8 cellular contexts compared by ENCODE assay signal in the genomic region with DNA sequence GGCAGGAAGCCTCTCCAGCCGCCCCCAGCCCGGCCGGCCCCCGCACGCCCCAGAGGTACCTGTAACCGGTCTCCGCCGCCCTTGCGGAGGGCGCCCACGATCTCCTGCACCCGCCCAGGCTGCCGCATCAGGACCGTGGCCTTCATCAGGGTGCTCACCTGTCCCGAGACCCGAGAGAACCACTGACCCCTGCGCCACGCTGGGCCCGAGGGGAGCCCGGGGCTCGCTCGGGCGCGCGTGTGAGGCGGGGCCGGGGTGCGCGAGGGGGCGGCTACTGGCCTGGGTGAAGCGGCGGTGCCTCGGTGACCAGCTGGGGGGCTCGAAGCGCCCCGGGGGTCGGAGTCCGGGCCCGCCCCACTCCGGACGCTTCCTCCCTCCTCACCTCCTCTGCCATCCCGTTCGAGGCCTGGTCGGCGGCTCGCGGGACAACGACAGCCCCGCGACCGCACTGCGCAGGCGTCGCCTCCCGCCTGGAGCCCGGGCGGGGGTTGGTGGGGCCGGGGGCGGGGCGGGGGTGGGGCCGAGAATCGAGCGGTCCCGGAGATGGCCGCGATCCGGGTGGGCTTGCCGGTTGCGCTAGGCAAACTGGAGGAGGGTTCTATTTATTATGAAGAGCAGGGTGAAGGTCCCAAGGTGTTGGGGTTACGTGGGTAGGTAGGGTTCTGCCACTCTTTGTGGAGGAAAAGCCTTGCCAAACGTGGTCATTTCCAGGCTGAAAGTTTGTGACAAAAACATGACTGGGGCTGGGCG. TPM values are rescaled to one million over a fixed set of nuclear protein-coding genes. Genes with fewer than 3 reads are reported as not detected.
DNase-seq lines count a peak whose midpoint lies in the region; ATAC-seq and TF ChIP-seq lines count a peak whose summit lies in the region.

A gene (minus strand): TSS at position 433 of the 750 bp plus-strand sequence. CDS start 39 bp downstream, at position 394.

- POLR2A ChIA-PET in GM10248 (lab: Yijun Ruan, JAX), result no interaction called here

- H3K9me3 ChIP-seq in SJSA1 (replicated peaks), result no peaks in the 10 kb centered on the region
- no peaks in the 10 kb centered on the region for H3K9me3 ChIP-seq in ovary
- no peaks in the 10 kb centered on the region for H3K9me3 ChIP-seq in tibial artery

- ATAC-seq in HG02885 (IDR thresholded peaks at IDR 0.05; ENCODE audit: poor library complexity, unreplicated experiment) (peak; percentile 48), Right ventricle myocardium inferior (peak; percentile 94)

- no peaks in the 10 kb centered on the region for H3K27me3 ChIP-seq in SJSA1 (replicated peaks)
- no peaks in the 10 kb centered on the region for H3K27me3 ChIP-seq in ovary
- H3K27me3 ChIP-seq in tibial artery, result no peaks in the 10 kb centered on the region

- intact Hi-C loops in Right ventricle myocardium inferior (cut with DNase I) (no loop called here), ovary (cut with DNase I) (no loop called here), tibial artery (cut with DNase I; ENCODE audit: low total_unique reads) (loop anchor here (2.0 kb wide), 1 partner anchor 23 kb away; a partner anchor contains a TSS)

- H3K36me3 ChIP-seq in SJSA1, result peaks cover 20% of the 10 kb centered on the region
- H3K36me3 ChIP-seq in ovary, result no peaks in the 10 kb centered on the region
- H3K36me3 ChIP-seq in tibial artery, result peaks cover 9 to 27% (median 20%) of the 10 kb centered on the region in 3 donors

- no peak for TF ChIP-seq CTCF in GM10248 (IDR thresholded peaks at IDR 0.05; ENCODE audit: control extremely low read depth, extremely low read depth, low read depth, missing control alignments)
- no peak for TF ChIP-seq CTCF in ovary (IDR thresholded peaks at IDR 0.05)
- no peak for TF ChIP-seq CTCF in tibial artery (IDR thresholded peaks at IDR 0.05)

- TF ChIP-seq EP300 in ovary (IDR thresholded peaks at IDR 0.05), result no peak

- H3K4me1 ChIP-seq in SJSA1 (replicated peaks), result peaks cover 9% of the 10 kb centered on the region
- peaks cover 4% of the 10 kb centered on the region for H3K4me1 ChIP-seq in ovary (ENCODE audit: insufficient read depth)
- peaks cover 0 to 18% (median 15%) of the 10 kb centered on the region in 4 donors for H3K4me1 ChIP-seq in tibial artery

- TF ChIP-seq POLR2A in ovary (IDR thresholded peaks at IDR 0.05), result peak; percentile 32

- H3K27ac ChIP-seq in SJSA1 (peak within 1 kb of the TSS; percentile 29; the same call in 1 of the 2 replicates), ovary (peak within 1 kb of the TSS; percentile 83 to 91), tibial artery (peak within 1 kb of the TSS; percentile 89 to 92)

- peak; percentile 88 for DNase-seq in GM10248 (ENCODE audit: extremely low spot score)
- DNase-seq in SJSA1 (ENCODE audit: low read depth in 1 of 2, low spot score in 2 of 2), result peak; percentile 58 to 59
- DNase-seq in activated naive CD4-positive, alpha-beta T cell treated with anti-CD3 and anti-CD28 coated beads, Interleukin-2, amount 50 U/mL, for 16 hours, result peak; percentile 59
- DNase-seq in Right ventricle myocardium inferior (ENCODE audit: missing footprints), result peak; percentile 82
- peak; percentile 64 to 76 (median 69) for DNase-seq in ovary
- peak; percentile 38 to 78 for DNase-seq in tibial artery
- DNase-seq in COLO668 (lab: John Stamatoyannopoulos, UW; ENCODE audit: unreplicated experiment), result no peak

- H3K4me3 ChIP-seq in SJSA1, result peak within 1 kb of the TSS; percentile 92
- peak within 1 kb of the TSS; percentile 78 for H3K4me3 ChIP-seq in ovary
- peak within 1 kb of the TSS; percentile 81 to 83 for H3K4me3 ChIP-seq in tibial artery

- CTCF ChIA-PET in GM10248 (lab: Yijun Ruan, JAX), result interaction anchor here (0.9 to 2.2 kb wide), 3 partner anchors 12 to 98 kb away, joined by 5 to 12 read pairs (median 6); a partner anchor contains a TSS

- WGBS in ovary, 3 donors, result 0 to 1% (median 1%) methylated on average over 36 to 72 of the region's 72 CpGs

RNA-seq across cellular contexts. Expression of the gene that starts here (rescaled TPM):
- total RNA-seq in SJSA1 (2014; rRNA removed; shearing (Covaris generic)), result 54.7 and 84.9 TPM in 2 replicates
- 18.1 TPM for total RNA-seq in Right ventricle myocardium inferior
- total RNA-seq in ovary, result 10 to 100 TPM; 34.5 to 65.4 (median 48.8) TPM
- polyA plus RNA-seq in ovary, result 100 to 1,000 TPM in 1 of 2 donors, 10 to 100 TPM in 1; 71.0 to 106 TPM

Comparison
In these comparisons a context has a peak if more than half of its experiments do, and no peak if none do; other contexts are left out.
1. H3K27ac ChIP-seq: peak in every context shown above with its lines; median percentile 90 in tibial artery; 87 in ovary; 29 in SJSA1.